Comparison of ENCODE assay signal across 8 cellular contexts in the genomic region with DNA sequence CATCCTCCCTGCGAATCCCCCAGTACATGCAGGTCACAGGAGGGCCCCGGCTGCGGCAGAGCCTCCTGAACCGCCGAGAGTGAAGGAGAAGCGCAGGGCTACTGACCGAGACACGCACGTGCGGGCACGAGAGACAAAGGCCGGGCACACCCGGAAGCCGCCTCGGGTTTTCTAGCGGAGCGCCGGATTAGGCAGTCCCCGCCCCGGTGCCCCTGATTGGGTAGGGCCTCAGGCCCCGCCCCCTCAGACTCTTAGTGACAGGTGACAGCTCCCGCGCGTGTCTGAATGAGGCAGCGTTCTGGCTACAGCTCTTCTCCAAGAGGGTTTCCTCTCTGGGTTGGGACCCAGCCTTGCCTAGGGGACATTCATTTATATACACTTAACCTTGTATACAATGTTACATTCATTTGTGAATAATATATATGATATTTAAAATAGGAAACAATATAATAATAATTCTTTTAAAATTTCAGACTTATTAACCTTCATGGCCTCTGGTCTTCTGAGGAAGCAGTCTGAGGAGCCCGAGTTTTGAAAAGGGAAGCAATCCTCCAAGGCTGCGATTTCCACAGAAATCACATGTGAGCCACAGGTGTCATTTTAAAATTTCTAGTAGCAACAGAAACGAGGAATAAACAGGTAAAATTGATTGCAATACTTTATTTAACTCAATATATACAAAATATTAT. TPM values are rescaled to one million over a fixed set of nuclear protein-coding genes. Genes with fewer than 3 reads are reported as not detected.
DNase-seq lines count a peak whose midpoint lies in the region; ATAC-seq, FAIRE-seq and TF ChIP-seq lines count a peak whose summit lies in the region.
"Not testable (repeated sequence)": the region's sequence is repeated elsewhere in the genome, so short reads cannot be mapped to it uniquely, and the experiment has no call there.

A gene (minus strand): TSS at position 146 of the 689 bp plus-strand sequence. CDS start 143 bp downstream, at position 3.

- peak; percentile 96 for FAIRE-seq in GM12878 (lab: Jason Lieb, UNC)

- ATAC-seq in GM19035 (IDR thresholded peaks at IDR 0.05; ENCODE audit: unreplicated experiment): peak; percentile 97
- peak; percentile 97 for ATAC-seq in HG02678 (IDR thresholded peaks at IDR 0.05; ENCODE audit: unreplicated experiment)
- peak; percentile 97 for ATAC-seq in GM12878
- ATAC-seq in heart right ventricle: peak; percentile 100

- in situ Hi-C loops in GM12878 (cut with MboI): not testable (repeated sequence)

- not testable (repeated sequence) for H3K27me3 ChIP-seq in HL-60 (ENCODE audit: insufficient read depth, poor library complexity, severe bottlenecking); GM12878 (replicated peaks in 1 of 2; ENCODE audit: control insufficient read depth in 2 of 2, insufficient read depth in 2 of 2, low read length in 1 of 2); heart right ventricle; ovary

- POLR2A ChIA-PET in GM12878 (lab: Charles Lee): not testable (repeated sequence)

- peak within 1 kb of the TSS; percentile 48 for H3K27ac ChIP-seq in HL-60 (replicated peaks)
- H3K27ac ChIP-seq in GM12878 (ENCODE audit: control insufficient read depth, insufficient read depth); ovary: not testable (repeated sequence)
- peak within 1 kb of the TSS in 1 of 10 donors; percentile 44 for H3K27ac ChIP-seq in heart right ventricle

- H3K4me2 ChIP-seq in GM12878 (ENCODE audit: control insufficient read depth, insufficient read depth): not testable (repeated sequence)

- H3K4me3 ChIP-seq in HL-60 (replicated peaks; ENCODE audit: insufficient read depth, low read length); GM12878; ovary: not testable (repeated sequence)
- peak within 1 kb of the TSS in 2 of 10 donors; percentile 24 to 29 for H3K4me3 ChIP-seq in heart right ventricle

- intact Hi-C loops in GM12878 (cut with micrococcal nuclease; ENCODE audit: unreplicated experiment); ovary (cut with DNase I): not testable (repeated sequence)
- intact Hi-C loops in heart right ventricle (cut with DNase I): loop anchor here in 4 of 10 donors (2.0 to 5.0 kb wide), 3 partner anchors 39 to 50 kb away; no protein-coding TSS in a partner anchor

- BruUV-seq in GM12878 (replicated peaks; lab: Mats Ljungman, UMichigan): not testable (repeated sequence)

- SMC1A ChIA-PET in GM12878 (lab: Charles Lee; ENCODE audit: uncharacterized antibody, unreplicated experiment): not testable (repeated sequence)

- 0% methylated on average over 3 of the region's 28 CpGs for WGBS in GM12878 (ENCODE audit: insufficient coverage, insufficient replicate concordance, low lambda C conversion rate, missing lambda C conversion rate)
- WGBS in heart right ventricle, 2 donors: 48 to 52% methylated on average over 3 of the region's 28 CpGs
- 13 to 24% (median 20%) methylated on average over 3 to 7 of the region's 28 CpGs for WGBS in ovary, 3 donors

- CTCF ChIA-PET in GM12878 (lab: Yijun Ruan, JAX): not testable (repeated sequence)

- H2AFZ ChIP-seq in GM12878 (ENCODE audit: control insufficient read depth, low read depth, low read length): not testable (repeated sequence)

- H3K9me3 ChIP-seq in GM12878 (replicated peaks; ENCODE audit: control insufficient read depth, insufficient read depth, low read length); ovary: not testable (repeated sequence)
- H3K9me3 ChIP-seq in heart right ventricle: peaks cover 0 to 18% (median 0%) of the 10 kb centered on the region in 11 donors

- H4K20me1 ChIP-seq in GM12878 (ENCODE audit: control insufficient read depth, insufficient read depth): not testable (repeated sequence)

- TF ChIP-seq CTCF in HL-60 (IDR thresholded peaks at IDR 0.05; ENCODE audit: insufficient read depth, low read length); GM12878 (IDR thresholded peaks at IDR 0.05 in 2 of 3, conservative IDR thresholded peaks at IDR 0.05 in 1 of 3; ENCODE audit: control insufficient read depth in 2 of 3, extremely low read depth in 1 of 3, insufficient read depth in 1 of 3, low read depth in 3 of 3, low read length in 3 of 3); heart right ventricle (IDR thresholded peaks at IDR 0.05); ovary (IDR thresholded peaks at IDR 0.05): not testable (repeated sequence)

- not testable (repeated sequence) for TF ChIP-seq RAD21 in GM12878 (IDR thresholded peaks at IDR 0.05; ENCODE audit: insufficient read depth, low read depth, low read length)

- peaks cover 19% of the 10 kb centered on the region for H3K79me2 ChIP-seq in GM12878 (ENCODE audit: control insufficient read depth, insufficient read depth, low read length)

- not testable (repeated sequence) for TF ChIP-seq POLR2A in GM12878 (IDR thresholded peaks at IDR 0.05; ENCODE audit: low read depth, low read length); ovary (IDR thresholded peaks at IDR 0.05)

- not testable (repeated sequence) for H3K36me3 ChIP-seq in GM12878 (ENCODE audit: control insufficient read depth in 2 of 2, insufficient read depth in 2 of 2, low read length in 1 of 2); heart right ventricle; ovary

- not testable (repeated sequence) for TF ChIP-seq EP300 in GM12878 (IDR thresholded peaks at IDR 0.05; ENCODE audit: borderline replicate concordance in 1 of 2, control insufficient read depth in 1 of 2, low read depth in 2 of 2, low read length in 2 of 2); ovary (IDR thresholded peaks at IDR 0.05)

- DNase-seq in AML-193 (lab: John Stamatoyannopoulos, UW): peak; percentile 13 to 20
- peak in 1 of 2 experiments; percentile 65 for DNase-seq in HL-60 (ENCODE audit: low read depth in 1 of 2, low spot score in 1 of 2)
- peak; percentile 76 for DNase-seq in SIG-M5 treated with dmso at 0.1 percent for 504 hours (lab: John Stamatoyannopoulos, UW; ENCODE audit: unreplicated experiment)
- not testable (repeated sequence) for DNase-seq in GM12878 (ENCODE audit: low read depth, low spot score); heart right ventricle; ovary

- RAD21 ChIA-PET in GM12878 (lab: Charles Lee; ENCODE audit: unreplicated experiment): not testable (repeated sequence)

- not testable (repeated sequence) for H3K4me1 ChIP-seq in GM12878 (ENCODE audit: control insufficient read depth, insufficient read depth, low read length); ovary (ENCODE audit: insufficient read depth)
- H3K4me1 ChIP-seq in heart right ventricle: peaks cover 0 to 16% (median 0%) of the 10 kb centered on the region in 9 donors

- H3K9ac ChIP-seq in GM12878 (ENCODE audit: control insufficient read depth, insufficient read depth, low read length): not testable (repeated sequence)

RNA-seq across cellular contexts. Expression of the gene that starts here (rescaled TPM):
- 57.7 and 58.8 TPM in 2 replicates for total RNA-seq in GM12878 (2013; cell fraction: nucleolus; rRNA removed)
- 27.5 and 32.9 TPM in 2 replicates for total RNA-seq in GM12878 (2014; rRNA removed)
- 37.5 and 38.5 TPM in 2 replicates for total RNA-seq in GM12878 (2014; rRNA removed; fragmentation: Illumina TruSeq; extraction: Trizol)
- 24.4 and 25.8 TPM in 2 replicates for total RNA-seq in GM12878 (2021)
- polyA plus RNA-seq in GM12878 (2011; ENCODE audit: low read depth): 3.5 TPM
- polyA plus RNA-seq in GM12878 (2011; rRNA removed): 13.2 and 19.7 TPM in 2 replicates
- polyA plus RNA-seq in GM12878 (2011; cell fraction: cytosol; rRNA removed): 7.0 and 7.5 TPM in 2 replicates
- 9.6 and 12.6 TPM in 2 replicates for polyA plus RNA-seq in GM12878 (2011; cell fraction: nucleus; rRNA removed)
- polyA plus RNA-seq in GM12878 (2012): 4.4 and 5.4 TPM in 2 replicates
- 14.1 and 15.1 TPM in 2 replicates for polyA plus RNA-seq in GM12878 (2014; fragmentation: Illumina TruSeq; extraction: Trizol)
- 1 to 10 TPM; 6.8 to 7.3 TPM for polyA plus RNA-seq in GM12878 (2014; fragmentation: Nextera tagmentation; extraction: Ambion mirVana)
- 6.7 and 7.7 TPM in 2 replicates for polyA plus RNA-seq in GM12878 (2014; rRNA removed)
- 10 to 100 TPM; 11.4 to 11.8 TPM for polyA plus RNA-seq in GM12878 (2016; fragmentation: Nextera tagmentation; extraction: Ambion mirVana)
- 59.9 and 85.9 TPM in 2 replicates for polyA minus RNA-seq in GM12878 (2011; rRNA and poly(A)+ RNA removed)
- polyA minus RNA-seq in GM12878 (2011; cell fraction: cytosol; rRNA and poly(A)+ RNA removed): 25.0 and 35.7 TPM in 2 replicates
- polyA minus RNA-seq in GM12878 (2011; cell fraction: nucleus; rRNA and poly(A)+ RNA removed): 16.2 and 25.0 TPM in 2 replicates
- total RNA-seq in heart right ventricle: 10 to 100 TPM in 6 of 10 donors, 1 to 10 TPM in 4; 7.7 to 13.5 (median 10.2) TPM
- 1 to 10 TPM in 1 of 2 donors, under 1 TPM in 1; 0.51 to 1.0 TPM for polyA plus RNA-seq in heart right ventricle
- 10 to 100 TPM; 33.3 to 94.6 (median 61.0) TPM for total RNA-seq in ovary
- 1 to 10 TPM; 3.4 to 4.0 TPM for polyA plus RNA-seq in ovary
